In the genomic region with DNA sequence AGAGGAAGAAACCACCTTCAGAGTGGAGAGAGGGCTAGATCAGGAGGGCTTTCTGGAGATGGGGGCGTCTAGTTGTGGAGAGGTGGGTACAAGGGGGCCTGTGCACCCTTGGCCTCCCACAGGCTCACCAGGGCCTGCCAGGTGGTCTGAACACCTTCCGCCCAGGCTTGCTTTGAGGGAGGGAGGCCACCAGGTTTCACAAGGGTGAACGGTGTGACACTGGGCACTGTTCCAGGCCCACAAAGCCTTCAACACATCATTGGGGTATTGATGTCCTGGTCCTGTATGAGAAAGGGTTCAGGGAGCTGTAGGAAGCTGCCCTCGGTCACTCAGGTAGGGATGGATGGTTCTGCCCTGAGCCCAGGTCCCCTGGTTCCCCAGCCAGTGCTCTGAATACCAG, we compare ENCODE assay signal across 26 cellular contexts. TPM values are rescaled to one million over a fixed set of nuclear protein-coding genes. Genes with fewer than 3 reads are reported as not detected.
DNase-seq lines count a peak whose midpoint lies in the region; ATAC-seq and TF ChIP-seq lines count a peak whose summit lies in the region.
"Had no signal": no experiment of that assay in that cellular context is flagged by ENCODE, and none has a peak within 500 bp of the region (broad histone marks: within the 10 kb centered on the region; RNA-seq: fewer than 3 reads in every experiment).

No MANE protein-coding gene starts in this region.

- H3K4me1 Mint-ChIP-seq in nephron: peaks cover 67% of the 10 kb centered on the region
- H3K4me1 Mint-ChIP-seq in stimulated activated effector memory CD8-positive, alpha-beta T cell treated with anti-CD3 and anti-CD28 coated beads, Interleukin-12 subunit alpha, Interleukin-12 subunit beta, amount 100 ng/mL, for 72 hours: no peaks in the 10 kb centered on the region
- no peaks in the 10 kb centered on the region for H3K4me1 Mint-ChIP-seq in CD4-positive, alpha-beta T cell (ENCODE audit: low read depth)
- H3K4me1 Mint-ChIP-seq: activated B cell treated with CpG ODN at 0.5 μM for 24 hours; activated T-helper 17 cell treated with anti-CD3 and anti-CD28 coated beads, Interleukin-2, amount 50 U/mL, for 72 hours had no signal

- H3K27ac Mint-ChIP-seq in nephron: peak overlapping the region; percentile 86 to 97 (median 93)
- no peak overlapping the region for H3K27ac Mint-ChIP-seq in stimulated activated effector memory CD8-positive, alpha-beta T cell treated with anti-CD3 and anti-CD28 coated beads, Interleukin-12 subunit alpha, Interleukin-12 subunit beta, amount 100 ng/mL, for 72 hours
- H3K27ac Mint-ChIP-seq in CD4-positive, alpha-beta T cell: no peak overlapping the region
- H3K27ac Mint-ChIP-seq: activated B cell treated with CpG ODN at 0.5 μM for 24 hours; activated naive CD4-positive, alpha-beta T cell treated with anti-CD3 and anti-CD28 coated beads, Interleukin-2, amount 50 U/mL, for 72 hours; activated T-helper 17 cell treated with anti-CD3 and anti-CD28 coated beads, Interleukin-2, amount 50 U/mL, for 72 hours; GM23338 had no signal

- POLR2A ChIA-PET in CD4-positive, alpha-beta T cell (lab: Charles Lee): no interaction called here

- peak overlapping the region in 2 of 3 experiments; percentile 30 to 68 for H3K4me3 Mint-ChIP-seq in nephron
- H3K4me3 Mint-ChIP-seq in stimulated activated effector memory CD8-positive, alpha-beta T cell treated with anti-CD3 and anti-CD28 coated beads, Interleukin-12 subunit alpha, Interleukin-12 subunit beta, amount 100 ng/mL, for 72 hours: no peak overlapping the region
- no peak overlapping the region for H3K4me3 Mint-ChIP-seq in CD4-positive, alpha-beta T cell
- H3K4me3 Mint-ChIP-seq: activated B cell treated with CpG ODN at 0.5 μM for 24 hours; activated T-helper 17 cell treated with anti-CD3 and anti-CD28 coated beads, Interleukin-2, amount 50 U/mL, for 72 hours; GM23338 had no signal

- TF ChIP-seq CTCF in esophagus squamous epithelium (IDR thresholded peaks at IDR 0.05) (no peak), nephron (IDR thresholded peaks at IDR 0.05; ENCODE audit: unreplicated experiment in 3 of 3) (no peak)
- no peak for TF ChIP-seq CTCF in CD4-positive, alpha-beta T cell (IDR thresholded peaks at IDR 0.05)

- peaks cover 19% of the 10 kb centered on the region for H3K27me3 Mint-ChIP-seq in nephron (ENCODE audit: low read depth)
- H3K27me3 Mint-ChIP-seq in CD4-positive, alpha-beta T cell: peaks cover 29% of the 10 kb centered on the region

- peaks cover 0 to 27% (median 2%) of the 10 kb centered on the region in 4 donors for H3K27me3 ChIP-seq in esophagus squamous epithelium
- H3K27me3 ChIP-seq in stomach smooth muscle (ENCODE audit: control insufficient read depth in 1 of 2, insufficient read depth in 2 of 2, low read length in 2 of 2): no peaks in the 10 kb centered on the region
- peaks cover 16% of the 10 kb centered on the region for H3K27me3 ChIP-seq in CD4-positive, alpha-beta T cell (ENCODE audit: control insufficient read depth, insufficient read depth, low read length)
- H3K27me3 ChIP-seq: thyroid gland had no signal

- peaks cover 8 to 91% (median 40%) of the 10 kb centered on the region in 3 donors for H3K4me1 ChIP-seq in esophagus squamous epithelium
- peaks cover 86% of the 10 kb centered on the region for H3K4me1 ChIP-seq in stomach smooth muscle (ENCODE audit: control insufficient read depth, insufficient read depth, low read length)

- H3K9me3 ChIP-seq in esophagus squamous epithelium: no peaks in the 10 kb centered on the region
- H3K9me3 ChIP-seq in stomach smooth muscle (ENCODE audit: control insufficient read depth in 2 of 2, low read length in 2 of 2): no peaks in the 10 kb centered on the region
- H3K9me3 ChIP-seq in CD4-positive, alpha-beta T cell (ENCODE audit: control insufficient read depth, low read length): no peaks in the 10 kb centered on the region
- H3K9me3 ChIP-seq: left lung, thyroid gland had no signal

- H3K27ac ChIP-seq in esophagus squamous epithelium: peak overlapping the region in 3 of 4 donors; percentile 47 to 76 (median 64)
- H3K27ac ChIP-seq in stomach smooth muscle (ENCODE audit: low read length): peak overlapping the region; percentile 84
- H3K27ac ChIP-seq in CD4-positive, alpha-beta T cell (ENCODE audit: low read depth, low read length): no peak overlapping the region
- H3K27ac ChIP-seq: left lung had no signal

- CTCF ChIA-PET in CD4-positive, alpha-beta T cell (lab: Charles Lee): no interaction called here

- no peaks in the 10 kb centered on the region for H3K9me3 Mint-ChIP-seq in nephron
- H3K9me3 Mint-ChIP-seq in stimulated activated effector memory CD8-positive, alpha-beta T cell treated with anti-CD3 and anti-CD28 coated beads, Interleukin-12 subunit alpha, Interleukin-12 subunit beta, amount 100 ng/mL, for 72 hours: no peaks in the 10 kb centered on the region
- H3K9me3 Mint-ChIP-seq in CD4-positive, alpha-beta T cell: no peaks in the 10 kb centered on the region
- H3K9me3 Mint-ChIP-seq: activated B cell treated with CpG ODN at 0.5 μM for 24 hours; activated naive CD4-positive, alpha-beta T cell treated with anti-CD3 and anti-CD28 coated beads, Interleukin-2, amount 50 U/mL, for 72 hours; activated T-helper 17 cell treated with anti-CD3 and anti-CD28 coated beads, Interleukin-2, amount 50 U/mL, for 72 hours; GM23338 had no signal

- 53 to 83% methylated on average over 2 of the region's 4 CpGs for WGBS in esophagus squamous epithelium, 2 donors

- H3K4me3 ChIP-seq in esophagus squamous epithelium: no peak overlapping the region
- no peak overlapping the region for H3K4me3 ChIP-seq in stomach smooth muscle (ENCODE audit: low read length in 2 of 2)
- H3K4me3 ChIP-seq: GM23338, left lung, thyroid gland had no signal

- H3K36me3 Mint-ChIP-seq in nephron (ENCODE audit: low read depth): no peaks in the 10 kb centered on the region
- H3K36me3 Mint-ChIP-seq in stimulated activated effector memory CD8-positive, alpha-beta T cell treated with anti-CD3 and anti-CD28 coated beads, Interleukin-12 subunit alpha, Interleukin-12 subunit beta, amount 100 ng/mL, for 72 hours: no peaks in the 10 kb centered on the region
- H3K36me3 Mint-ChIP-seq in CD4-positive, alpha-beta T cell (ENCODE audit: low read depth): no peaks in the 10 kb centered on the region
- H3K36me3 Mint-ChIP-seq: activated naive CD4-positive, alpha-beta T cell treated with anti-CD3 and anti-CD28 coated beads, Interleukin-2, amount 50 U/mL, for 72 hours had no signal

- H3K9ac ChIP-seq in stomach smooth muscle (ENCODE audit: low read length in 2 of 2): peak overlapping the region in 1 of 2 donors; percentile 29

- intact Hi-C loops in esophagus squamous epithelium (cut with DNase I): no loop called here
- intact Hi-C loops in CD4-positive, alpha-beta T cell (cut with DNase I, micrococcal nuclease): no loop called here

- DNase-seq in DMS79 treated with DMSO at 0.1 percent for 48 hours (lab: John Stamatoyannopoulos, UW) (peak; percentile 2), DMS79 (lab: John Stamatoyannopoulos, UW) (no peak), esophagus squamous epithelium (lab: John Stamatoyannopoulos, UW) (no peak), occipital lobe (lab: John Stamatoyannopoulos, UW) (no peak)
- no peak for DNase-seq in stimulated activated effector memory CD8-positive, alpha-beta T cell treated with anti-CD3 and anti-CD28 coated beads, Interleukin-12 subunit alpha, Interleukin-12 subunit beta, amount 100 ng/mL, for 72 hours (ENCODE audit: low spot score in 2 of 2)
- DNase-seq in CD4-positive, alpha-beta T cell: no peak
- DNase-seq: 8988T; activated B cell treated with CpG ODN at 0.5 μM for 24 hours; activated CD4-positive, alpha-beta T cell treated with anti-CD3 and anti-CD28 coated beads, Interleukin-2, amount 50 U/mL, for 4 hours; activated CD8-positive, alpha-beta memory T cell treated with anti-CD3 and anti-CD28 coated beads, Interleukin-2, amount 50 U/mL, for 4 hours; AML-193; central memory CD4-positive, alpha-beta T cell; dermis blood vessel endothelial cell; NCI-H2081; PC-3; SHP77; stimulated activated CD4-positive, alpha-beta T cell treated with anti-CD3 and anti-CD28 coated beads, Interleukin-4, amount 100 ng/mL, for 4 hours; stimulated activated naive CD4-positive, alpha-beta T cell treated with Interleukin-2 at 50 U/mL for 16 hours had no signal

- no peak for ATAC-seq in stimulated activated effector memory CD8-positive, alpha-beta T cell treated with anti-CD3 and anti-CD28 coated beads, Interleukin-12 subunit alpha, Interleukin-12 subunit beta, amount 100 ng/mL, for 72 hours
- no peak for ATAC-seq in CD4-positive, alpha-beta T cell (ENCODE audit: poor library complexity)
- ATAC-seq: activated naive CD4-positive, alpha-beta T cell treated with anti-CD3 and anti-CD28 coated beads, Interleukin-2, amount 50 U/mL, for 72 hours; activated T-helper 17 cell treated with anti-CD3 and anti-CD28 coated beads, Interleukin-2, amount 50 U/mL, for 72 hours; GM23338; PC-3 had no signal

- no peak for TF ChIP-seq POLR2A in esophagus squamous epithelium (IDR thresholded peaks at IDR 0.05)

- H3K36me3 ChIP-seq in esophagus squamous epithelium: no peaks in the 10 kb centered on the region
- no peaks in the 10 kb centered on the region for H3K36me3 ChIP-seq in stomach smooth muscle (ENCODE audit: control insufficient read depth in 2 of 2, insufficient read depth in 2 of 2, low read length in 2 of 2)
- H3K36me3 ChIP-seq: left lung, thyroid gland had no signal

RNA-seq across cellular contexts. Expression of gene HTRA3, which starts 6.0 kb away (rescaled TPM):
- 10 to 100 TPM in 1 of 4 donors, 1 to 10 TPM in 3; 1.8 to 13.0 (median 6.6) TPM for total RNA-seq in esophagus squamous epithelium
- not detected for total RNA-seq in CD4-positive, alpha-beta T cell
- 1.2 TPM for total RNA-seq in occipital lobe
- total RNA-seq: activated B cell treated with CpG ODN at 0.5 μM for 24 hours; activated naive CD4-positive, alpha-beta T cell treated with anti-CD3 and anti-CD28 coated beads, Interleukin-2, amount 50 U/mL, for 72 hours; activated T-helper 17 cell treated with anti-CD3 and anti-CD28 coated beads, Interleukin-2, amount 50 U/mL, for 72 hours; MCF 10A had no signal

Comparison
In these comparisons a context has a peak if more than half of its experiments do, and no peak if none do; other contexts are left out.
1. H3K27ac Mint-ChIP-seq: peak in nephron (3 of 3); none in stimulated activated effector memory CD8-positive, alpha-beta T cell treated with anti-CD3 and anti-CD28 coated beads, Interleukin-12 subunit alpha, Interleukin-12 subunit beta, amount 100 ng/mL, for 72 hours (single experiment) and CD4-positive, alpha-beta T cell (single experiment).
2. H3K4me3 Mint-ChIP-seq: peak in nephron (2 of 3); none in stimulated activated effector memory CD8-positive, alpha-beta T cell treated with anti-CD3 and anti-CD28 coated beads, Interleukin-12 subunit alpha, Interleukin-12 subunit beta, amount 100 ng/mL, for 72 hours (single experiment) and CD4-positive, alpha-beta T cell (single experiment).